Comparison of ENCODE assay signal across 8 cellular contexts in genomic region chrX:109536439-109537323, GRCh38. TPM values are rescaled to one million over a fixed set of nuclear protein-coding genes. Genes with fewer than 3 reads are reported as not detected.
DNase-seq lines count a peak whose midpoint lies in the region; ATAC-seq lines count a peak whose summit lies in the region.

Gene NXT2, plus strand, starts transcription at chrX:109536844. Its CDS starts 163 bp downstream, at chrX:109537007.

- H3K27ac Mint-ChIP-seq in memory B cell, result peak within 1 kb of the TSS; percentile 97

- peak; percentile 89 for DNase-seq in Caki2 (ENCODE audit: low read depth)
- DNase-seq in HUDEP-2 (lab: John Stamatoyannopoulos, UW; ENCODE audit: unreplicated experiment in 76 of 76), result peak; percentile 1 to 86 (median 74)
- DNase-seq in NOMO-1 treated with dmso at 0.1 percent for 144 hours (lab: John Stamatoyannopoulos, UW; ENCODE audit: unreplicated experiment), result peak; percentile 69
- peak; percentile 25 to 62 (median 45) for DNase-seq in activated CD8-positive, alpha-beta memory T cell treated with anti-CD3 and anti-CD28 coated beads for 48 hours (ENCODE audit: low read depth in 2 of 3, low spot score in 2 of 3)
- DNase-seq in effector memory CD4-positive, alpha-beta T cell, result peak; percentile 66 to 79 (median 77)
- peak; percentile 65 to 70 for DNase-seq in memory B cell (ENCODE audit: low spot score in 2 of 2)
- DNase-seq in stimulated activated CD8-positive, alpha-beta memory T cell treated with anti-CD3 and anti-CD28 coated beads, Interleukin-12 subunit alpha, Interleukin-12 subunit beta, amount 100 ng/mL, for 1 hour (ENCODE audit: low read depth), result peak; percentile 66

- H3K27me3 ChIP-seq in effector memory CD4-positive, alpha-beta T cell (replicated peaks; ENCODE audit: control insufficient read depth, insufficient read depth, low read length, poor library complexity, severe bottlenecking), result no peaks in the 10 kb centered on the region

- no peaks in the 10 kb centered on the region for H3K36me3 ChIP-seq in effector memory CD4-positive, alpha-beta T cell (ENCODE audit: control insufficient read depth, insufficient read depth, low read length)

- H3K9me3 ChIP-seq in effector memory CD4-positive, alpha-beta T cell (ENCODE audit: control insufficient read depth, low read length), result no peaks in the 10 kb centered on the region

- peak; percentile 98 for ATAC-seq in GM21390 (IDR thresholded peaks at IDR 0.05; ENCODE audit: unreplicated experiment)
- peak; percentile 95 for ATAC-seq in memory B cell (ENCODE audit: low read depth)

- peaks cover 2% of the 10 kb centered on the region for H3K9me3 Mint-ChIP-seq in memory B cell

- H3K36me3 Mint-ChIP-seq in memory B cell, result peaks cover 2% of the 10 kb centered on the region

- peak within 1 kb of the TSS; percentile 61 for H3K4me3 ChIP-seq in effector memory CD4-positive, alpha-beta T cell (ENCODE audit: insufficient read depth, low read depth, low read length, poor library complexity, severe bottlenecking)

- H3K27me3 Mint-ChIP-seq in memory B cell, result no peaks in the 10 kb centered on the region

- H3K4me1 Mint-ChIP-seq in memory B cell, result peaks cover 13% of the 10 kb centered on the region

- H3K27ac ChIP-seq in effector memory CD4-positive, alpha-beta T cell (ENCODE audit: insufficient read depth, low read length, poor library complexity, severe bottlenecking), result peak within 1 kb of the TSS; percentile 86

- H3K4me1 ChIP-seq in effector memory CD4-positive, alpha-beta T cell (ENCODE audit: control insufficient read depth, insufficient read depth, low read length, poor library complexity, severe bottlenecking), result no peaks in the 10 kb centered on the region

- in situ Hi-C loops in Caki2 (cut with HindIII; ENCODE audit: low pct_unique_long_range_greater_than_20kb, low sequenced_read_pairs), result no loop called here

- H3K4me3 Mint-ChIP-seq in memory B cell, result peak within 1 kb of the TSS; percentile 97

RNA-seq across cellular contexts. Expression of gene NXT2, which starts in this region (rescaled TPM):
- 11.2 and 17.9 TPM in 2 replicates for total RNA-seq in Caki2 (2014; rRNA removed; shearing (Covaris generic); ENCODE audit: low replicate concordance)

Comparison
In these comparisons a context has a peak if more than half of its experiments do, and no peak if none do; other contexts are left out.
1. Peak in every context shown above with its lines: DNase-seq, ATAC-seq, H3K4me3 ChIP-seq and H3K27ac ChIP-seq.